In the genomic region with DNA sequence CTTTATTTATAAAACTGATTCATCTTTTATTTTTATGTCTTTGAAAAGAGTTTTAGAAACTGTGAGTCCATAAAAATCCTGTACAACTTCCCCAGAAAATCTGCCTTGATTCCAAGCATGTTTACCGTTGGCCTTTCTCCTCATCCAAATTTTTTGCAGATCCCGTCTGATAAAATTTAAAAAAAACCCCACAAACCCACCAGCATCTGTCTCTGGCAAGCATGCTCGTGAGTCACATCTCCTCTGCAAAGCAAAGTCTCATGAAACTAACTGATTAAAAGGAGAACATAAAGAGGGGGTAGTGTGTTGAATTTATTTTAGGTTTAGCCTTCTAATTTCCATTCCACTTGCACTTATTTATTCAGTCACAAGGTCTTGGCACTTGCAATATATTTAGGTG, we compare ENCODE assay signal across 20 cellular contexts.
"Had no signal": no experiment of that assay in that cellular context is flagged by ENCODE, and none has a peak within 500 bp of the region (broad histone marks: within the 10 kb centered on the region; RNA-seq: fewer than 3 reads in every experiment).

No MANE protein-coding gene starts in this region.

- H3K9me3 Mint-ChIP-seq: activated CD4-positive, alpha-beta memory T cell treated with anti-CD3 and anti-CD28 coated beads for 36 hours; activated naive CD4-positive, alpha-beta T cell treated with anti-CD3 and anti-CD28 coated beads, Interleukin-2, amount 50 U/mL, for 24 hours; dendritic cell treated with granulocyte-macrophage colony-stimulating factor and Interleukin-4, amounts not matched to agents 40 ng/mL and 50 ng/mL, for 4 days; effector memory CD8-positive, alpha-beta T cell; stimulated activated effector memory CD8-positive, alpha-beta T cell treated with anti-CD3 and anti-CD28 coated beads, Interleukin-12 subunit alpha, Interleukin-12 subunit beta, amount 100 ng/mL, for 72 hours had no signal

- DNase-seq: activated CD4-positive, alpha-beta memory T cell treated with anti-CD3 and anti-CD28 coated beads for 36 hours; activated CD4-positive, alpha-beta T cell treated with anti-CD3 and anti-CD28 coated beads for 36 hours; activated CD8-positive, alpha-beta memory T cell treated with anti-CD3 and anti-CD28 coated beads, Interleukin-2, amount 10 ng/mL, durations not matched to agents 7 days and 5 days; activated T-cell treated with anti-CD3 and anti-CD28 coated beads, Interleukin-2, amount 50 U/mL, for 1 hour; brain microvascular endothelial cell; effector memory CD8-positive, alpha-beta T cell; foreskin fibroblast; glutamatergic neuron; left ventricle myocardium inferior; naive thymus-derived CD8-positive, alpha-beta T cell; stimulated activated CD4-positive, alpha-beta T cell treated with anti-CD3 and anti-CD28 coated beads, Interleukin-12 subunit alpha, Interleukin-12 subunit beta, amount 100 ng/mL, for 4 hours; stimulated activated CD4-positive, alpha-beta T cell treated with anti-CD3 and anti-CD28 coated beads, Interleukin-2, amount 100 ng/mL, for 24 hours; thyroid gland; uterus had no signal

- ATAC-seq: activated CD4-positive, alpha-beta T cell treated with anti-CD3 and anti-CD28 coated beads for 36 hours; activated CD8-positive, alpha-beta memory T cell treated with anti-CD3 and anti-CD28 coated beads, Interleukin-2, amount 10 ng/mL, durations not matched to agents 7 days and 5 days; effector memory CD8-positive, alpha-beta T cell; naive thymus-derived CD8-positive, alpha-beta T cell; stimulated activated effector memory CD8-positive, alpha-beta T cell treated with anti-CD3 and anti-CD28 coated beads, Interleukin-12 subunit alpha, Interleukin-12 subunit beta, amount 100 ng/mL, for 72 hours had no signal

- H3K9me3 ChIP-seq: left ventricle myocardium inferior, neutrophil, thyroid gland, uterus had no signal

- H3K36me3 ChIP-seq: brain microvascular endothelial cell, left ventricle myocardium inferior, neutrophil, thyroid gland, uterus had no signal

- H3K27ac ChIP-seq: brain microvascular endothelial cell, epithelial cell of prostate, left ventricle myocardium inferior, neutrophil, thyroid gland, uterus, VCaP had no signal

- H3K4me1 ChIP-seq: left ventricle myocardium inferior, thyroid gland, uterus had no signal

- H3K27me3 ChIP-seq: brain microvascular endothelial cell, neutrophil, thyroid gland, uterus had no signal

- H3K4me3 ChIP-seq: left ventricle myocardium inferior, thyroid gland, uterus had no signal

- H3K4me3 Mint-ChIP-seq: activated CD4-positive, alpha-beta memory T cell treated with anti-CD3 and anti-CD28 coated beads for 36 hours; activated CD4-positive, alpha-beta T cell treated with anti-CD3 and anti-CD28 coated beads for 36 hours; activated CD8-positive, alpha-beta memory T cell treated with anti-CD3 and anti-CD28 coated beads, Interleukin-2, amount 10 ng/mL, durations not matched to agents 7 days and 5 days; activated naive CD4-positive, alpha-beta T cell treated with anti-CD3 and anti-CD28 coated beads, Interleukin-2, amount 50 U/mL, for 24 hours; dendritic cell treated with granulocyte-macrophage colony-stimulating factor and Interleukin-4, amounts not matched to agents 40 ng/mL and 50 ng/mL, for 4 days; effector memory CD8-positive, alpha-beta T cell; naive thymus-derived CD8-positive, alpha-beta T cell; stimulated activated effector memory CD8-positive, alpha-beta T cell treated with anti-CD3 and anti-CD28 coated beads, Interleukin-12 subunit alpha, Interleukin-12 subunit beta, amount 100 ng/mL, for 72 hours had no signal

- H3K36me3 Mint-ChIP-seq: activated CD4-positive, alpha-beta memory T cell treated with anti-CD3 and anti-CD28 coated beads for 36 hours; activated CD8-positive, alpha-beta memory T cell treated with anti-CD3 and anti-CD28 coated beads, Interleukin-2, amount 10 ng/mL, durations not matched to agents 7 days and 5 days; activated naive CD4-positive, alpha-beta T cell treated with anti-CD3 and anti-CD28 coated beads, Interleukin-2, amount 50 U/mL, for 24 hours; naive thymus-derived CD8-positive, alpha-beta T cell; stimulated activated effector memory CD8-positive, alpha-beta T cell treated with anti-CD3 and anti-CD28 coated beads, Interleukin-12 subunit alpha, Interleukin-12 subunit beta, amount 100 ng/mL, for 72 hours had no signal

- H3K27me3 Mint-ChIP-seq: activated CD8-positive, alpha-beta memory T cell treated with anti-CD3 and anti-CD28 coated beads, Interleukin-2, amount 10 ng/mL, durations not matched to agents 7 days and 5 days; dendritic cell treated with granulocyte-macrophage colony-stimulating factor and Interleukin-4, amounts not matched to agents 40 ng/mL and 50 ng/mL, for 4 days had no signal

- H3K4me1 Mint-ChIP-seq: activated CD4-positive, alpha-beta T cell treated with anti-CD3 and anti-CD28 coated beads for 36 hours; activated CD8-positive, alpha-beta memory T cell treated with anti-CD3 and anti-CD28 coated beads, Interleukin-2, amount 10 ng/mL, durations not matched to agents 7 days and 5 days; activated naive CD4-positive, alpha-beta T cell treated with anti-CD3 and anti-CD28 coated beads, Interleukin-2, amount 50 U/mL, for 24 hours; naive thymus-derived CD8-positive, alpha-beta T cell; stimulated activated effector memory CD8-positive, alpha-beta T cell treated with anti-CD3 and anti-CD28 coated beads, Interleukin-12 subunit alpha, Interleukin-12 subunit beta, amount 100 ng/mL, for 72 hours had no signal
